Comparison of ENCODE assay signal across 7 cellular contexts in the genomic region with DNA sequence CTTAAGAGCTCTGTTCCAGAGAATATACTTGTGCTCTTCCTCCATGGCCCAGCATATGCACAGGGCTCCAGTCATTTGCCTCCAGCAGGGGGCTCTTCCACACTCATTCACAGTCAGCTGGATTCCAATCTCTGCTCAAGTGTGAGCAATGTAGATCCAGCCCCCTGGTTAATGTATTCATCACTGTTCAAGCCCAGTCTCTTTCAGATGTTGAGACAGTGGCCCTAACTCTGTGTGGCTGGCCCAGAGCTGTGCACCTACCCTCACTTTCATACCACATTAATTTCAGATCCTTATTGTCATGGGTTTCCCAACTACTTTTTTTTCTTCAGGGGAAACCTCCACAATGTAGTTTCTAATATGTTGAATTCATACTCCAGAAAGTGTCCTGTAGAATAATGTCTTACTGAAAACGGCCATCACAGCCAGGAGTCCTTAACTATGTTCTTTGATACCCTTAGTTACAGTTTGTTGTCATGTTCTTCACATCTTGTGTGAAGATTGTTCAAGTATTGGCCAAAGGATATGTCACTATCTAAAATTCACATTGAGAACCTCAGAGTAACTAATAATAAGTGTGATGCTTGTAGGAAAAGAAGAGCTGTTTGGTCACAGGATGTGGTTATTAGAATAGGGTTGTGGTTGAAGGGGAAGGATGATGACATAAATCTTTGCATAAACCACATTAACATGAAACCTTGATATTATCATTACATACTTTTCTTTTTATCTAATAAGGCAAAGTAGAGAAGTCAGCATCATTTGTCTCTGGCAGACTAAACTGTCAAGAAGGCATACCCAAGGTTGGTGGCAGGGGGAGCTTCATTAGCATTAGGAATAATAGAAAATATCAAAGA. TPM values are rescaled to one million over a fixed set of nuclear protein-coding genes. Genes with fewer than 3 reads are reported as not detected.
A peak's percentile ranks its signal among the peaks of the same experiment; 100 is the strongest.
DNase-seq lines count a peak whose midpoint lies in the region; TF ChIP-seq lines count a peak whose summit lies in the region.

No MANE protein-coding gene starts in this region.

- H3K36me3 Mint-ChIP-seq in activated CD4-positive, alpha-beta T cell treated with anti-CD3 and anti-CD28 coated beads, Interleukin-2, amount 10 ng/mL, durations not matched to agents 24 days and 14 days (ENCODE audit: low read depth) = peaks cover 2% of the 10 kb centered on the region

- H3K27me3 ChIP-seq in GM23248 (replicated peaks; ENCODE audit: insufficient read depth) (no peaks in the 10 kb centered on the region), esophagus muscularis mucosa (no peaks in the 10 kb centered on the region), parathyroid adenoma (ENCODE audit: control insufficient read depth, insufficient read depth, low read length) (no peaks in the 10 kb centered on the region)

- H3K27ac Mint-ChIP-seq in activated CD4-positive, alpha-beta T cell treated with anti-CD3 and anti-CD28 coated beads, Interleukin-2, amount 10 ng/mL, durations not matched to agents 24 days and 14 days = peak overlapping the region; percentile 85

- no peaks in the 10 kb centered on the region for H3K9me2 ChIP-seq in GM23248 (ENCODE audit: insufficient read depth)

- no peaks in the 10 kb centered on the region for H3K4me1 ChIP-seq in GM23248 (ENCODE audit: insufficient read depth)
- no peaks in the 10 kb centered on the region for H3K4me1 ChIP-seq in esophagus muscularis mucosa
- no peaks in the 10 kb centered on the region for H3K4me1 ChIP-seq in parathyroid adenoma

- peak in 2 of 3 experiments; percentile 18 to 39 for TF ChIP-seq CTCF in esophagus muscularis mucosa (IDR thresholded peaks at IDR 0.05)
- peak; percentile 57 for TF ChIP-seq CTCF in parathyroid adenoma (IDR thresholded peaks at IDR 0.05)

- H3K4me2 ChIP-seq in GM23248 (ENCODE audit: unreplicated experiment) = no peak overlapping the region
- H3K4me2 ChIP-seq in parathyroid adenoma (ENCODE audit: low read length) = no peak overlapping the region

- H3K79me2 ChIP-seq in GM23248 (ENCODE audit: insufficient read depth) (no peaks in the 10 kb centered on the region), parathyroid adenoma (no peaks in the 10 kb centered on the region)

- 9 to 25% methylated on average over 1 of the region's 1 CpG for WGBS in GM23248 (ENCODE audit: low coverage in 1 of 2, low lambda C conversion rate in 2 of 2, missing lambda C conversion rate in 2 of 2), 2 experiments
- 39% methylated on average over 1 of the region's 1 CpG for WGBS in esophagus muscularis mucosa

- H3K27me3 Mint-ChIP-seq in activated CD4-positive, alpha-beta T cell treated with anti-CD3 and anti-CD28 coated beads, Interleukin-2, amount 10 ng/mL, durations not matched to agents 24 days and 14 days = no peaks in the 10 kb centered on the region

- peak; percentile 20 for DNase-seq in GM23248
- DNase-seq in Kasumi-1 (lab: John Stamatoyannopoulos, UW) = peak; percentile 48 to 62
- peak; percentile 78 for DNase-seq in activated CD4-positive, alpha-beta T cell treated with anti-CD3 and anti-CD28 coated beads, Interleukin-2, amount 10 ng/mL, durations not matched to agents 24 days and 14 days
- no peak for DNase-seq in esophagus muscularis mucosa (ENCODE audit: extremely low spot score)
- no peak for DNase-seq in cerebellum (ENCODE audit: low spot score)

- H3K36me3 ChIP-seq in GM23248 (ENCODE audit: low read depth) (no peaks in the 10 kb centered on the region), esophagus muscularis mucosa (no peaks in the 10 kb centered on the region), parathyroid adenoma (ENCODE audit: control insufficient read depth, insufficient read depth, low read length) (no peaks in the 10 kb centered on the region)

- no peak overlapping the region for H3K9ac ChIP-seq in GM23248
- H3K9ac ChIP-seq in parathyroid adenoma = no peak overlapping the region

- in situ Hi-C loops in GM23248 (cut with MboI) = no loop called here

- no peaks in the 10 kb centered on the region for H4K20me1 ChIP-seq in GM23248 (ENCODE audit: insufficient read depth)

- H3K9me3 ChIP-seq in GM23248 (ENCODE audit: low read depth) (no peaks in the 10 kb centered on the region), esophagus muscularis mucosa (peaks cover 0 to 6% (median 0%) of the 10 kb centered on the region in 4 donors), parathyroid adenoma (ENCODE audit: control insufficient read depth, low read length) (no peaks in the 10 kb centered on the region)

- H3K4me3 ChIP-seq in GM23248 (no peak overlapping the region), esophagus muscularis mucosa (no peak overlapping the region), parathyroid adenoma (ENCODE audit: low read depth, low read length) (no peak overlapping the region)

- TF ChIP-seq POLR2A in GM15510 (IDR thresholded peaks at IDR 0.05; ENCODE audit: borderline replicate concordance, extremely low read depth, insufficient read length) = peak; percentile 15
- no peak for TF ChIP-seq POLR2A in esophagus muscularis mucosa (IDR thresholded peaks at IDR 0.05; ENCODE audit: low read depth)

- H3F3A ChIP-seq in GM23248 (ENCODE audit: insufficient read depth) = no peaks in the 10 kb centered on the region

- no peak for TF ChIP-seq EP300 in esophagus muscularis mucosa (IDR thresholded peaks at IDR 0.05)

- H3K4me3 Mint-ChIP-seq in activated CD4-positive, alpha-beta T cell treated with anti-CD3 and anti-CD28 coated beads, Interleukin-2, amount 10 ng/mL, durations not matched to agents 24 days and 14 days = peak overlapping the region; percentile 59

- peaks cover 43% of the 10 kb centered on the region for H3K4me1 Mint-ChIP-seq in activated CD4-positive, alpha-beta T cell treated with anti-CD3 and anti-CD28 coated beads, Interleukin-2, amount 10 ng/mL, durations not matched to agents 24 days and 14 days

- H3K9me3 Mint-ChIP-seq in activated CD4-positive, alpha-beta T cell treated with anti-CD3 and anti-CD28 coated beads, Interleukin-2, amount 10 ng/mL, durations not matched to agents 24 days and 14 days = peaks cover 3% of the 10 kb centered on the region

- H3K27ac ChIP-seq in GM23248 (no peak overlapping the region), esophagus muscularis mucosa (replicated peaks in 1 of 4) (no peak overlapping the region), parathyroid adenoma (no peak overlapping the region)

- intact Hi-C loops in activated CD4-positive, alpha-beta T cell treated with anti-CD3 and anti-CD28 coated beads, Interleukin-2, amount 10 ng/mL, durations not matched to agents 24 days and 14 days (cut with micrococcal nuclease) = loop anchor here (1.0 to 2.0 kb wide), 4 partner anchors 12 to 70 kb away; no protein-coding TSS in a partner anchor
- intact Hi-C loops in esophagus muscularis mucosa (cut with DNase I) = no loop called here

- H2AFZ ChIP-seq in GM23248 (no peak overlapping the region), parathyroid adenoma (no peak overlapping the region)

RNA-seq across cellular contexts. Expression of a gene that starts 14.4 kb away (rescaled TPM):
- not detected in 2 replicates for total RNA-seq in GM23248 (2014; rRNA removed; shearing (Covaris generic))
- 0.28 TPM in 1 of 2 replicates, not detected in the other for polyA plus RNA-seq in GM23248 (2016; fragmentation: Nextera tagmentation; extraction: Ambion mirVana)
- total RNA-seq in activated CD4-positive, alpha-beta T cell treated with anti-CD3 and anti-CD28 coated beads, Interleukin-2, amount 10 ng/mL, durations not matched to agents 24 days and 14 days = 3.6 and 4.0 TPM in 2 replicates
- total RNA-seq in esophagus muscularis mucosa = 1 to 10 TPM in 3 of 4 donors, under 1 TPM in 1; 0.97 to 8.4 (median 5.1) TPM
- total RNA-seq in cerebellum = not detected

RNA-seq across cellular contexts. Expression of a gene that starts 33.1 kb away (rescaled TPM):
- total RNA-seq in GM23248 (2014; rRNA removed; shearing (Covaris generic)) = not detected in 2 replicates
- polyA plus RNA-seq in GM23248 (2016; fragmentation: Nextera tagmentation; extraction: Ambion mirVana) = 0.21 and 0.52 TPM in 2 replicates
- 14.2 and 15.0 TPM in 2 replicates for total RNA-seq in activated CD4-positive, alpha-beta T cell treated with anti-CD3 and anti-CD28 coated beads, Interleukin-2, amount 10 ng/mL, durations not matched to agents 24 days and 14 days
- total RNA-seq in esophagus muscularis mucosa (10 to 100 TPM; 28.2 to 93.2 (median 49.1) TPM), cerebellum (0.73 TPM)

RNA-seq across cellular contexts. Expression of a gene that starts 43.7 kb away (rescaled TPM):
- not detected in 2 replicates for total RNA-seq in GM23248 (2014; rRNA removed; shearing (Covaris generic))
- polyA plus RNA-seq in GM23248 (2016; fragmentation: Nextera tagmentation; extraction: Ambion mirVana) = not detected in 2 replicates
- 1.5 and 1.6 TPM in 2 replicates for total RNA-seq in activated CD4-positive, alpha-beta T cell treated with anti-CD3 and anti-CD28 coated beads, Interleukin-2, amount 10 ng/mL, durations not matched to agents 24 days and 14 days
- total RNA-seq in esophagus muscularis mucosa = 1 to 10 TPM in 2 of 4 donors, under 1 TPM in 1, not detected in 1; 0.71 to 5.8 (median 4.8) TPM
- total RNA-seq in cerebellum = not detected

Comparison
In these comparisons a context has a peak if more than half of its experiments do, and no peak if none do; other contexts are left out.
1. DNase-seq: peak in GM23248 (single experiment), Kasumi-1 (2 of 2) and activated CD4-positive, alpha-beta T cell treated with anti-CD3 and anti-CD28 coated beads, Interleukin-2, amount 10 ng/mL, durations not matched to agents 24 days and 14 days (single experiment); none in esophagus muscularis mucosa (single experiment) and cerebellum (single experiment).